ENCODE assay signal across 23 cellular contexts in the genomic region with DNA sequence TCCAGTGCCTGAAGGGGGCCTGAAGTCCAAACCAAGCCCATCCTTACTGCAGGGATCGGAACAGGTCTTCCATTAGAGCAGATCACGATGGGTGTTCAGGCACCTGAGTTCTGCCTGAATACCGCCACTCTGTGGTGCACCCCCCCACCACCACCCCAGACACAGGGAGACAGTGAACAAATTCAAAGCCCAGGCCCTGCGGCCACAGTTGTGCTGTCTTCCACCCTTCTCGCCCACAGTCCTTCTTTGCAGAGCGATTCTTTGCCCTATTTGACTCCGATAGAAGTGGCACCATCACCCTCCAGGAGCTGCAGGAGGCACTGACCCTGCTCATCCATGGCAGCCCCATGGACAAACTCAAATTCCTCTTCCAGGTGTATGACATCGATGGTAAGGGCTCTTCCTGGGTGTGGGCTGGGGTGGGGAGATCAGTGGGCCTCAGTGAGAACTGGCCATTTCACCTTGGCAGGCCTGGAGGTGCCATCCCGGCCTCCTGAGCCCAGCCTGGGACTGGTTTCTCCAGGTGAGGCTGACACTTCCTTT. TPM values are rescaled to one million over a fixed set of nuclear protein-coding genes. Genes with fewer than 3 reads are reported as not detected.
"Had no signal": no experiment of that assay in that cellular context is flagged by ENCODE, and none has a peak within 500 bp of the region (broad histone marks: within the 10 kb centered on the region; RNA-seq: fewer than 3 reads in every experiment).

No MANE protein-coding gene starts in this region.

- H3K27ac ChIP-seq: coronary artery, dorsolateral prefrontal cortex, esophagus squamous epithelium, gastrocnemius medialis, heart right ventricle, left lung, lower lobe of right lung had no signal

- ATAC-seq: gastrocnemius medialis, heart right ventricle, left cardiac atrium, left lung, left ventricle myocardium superior, lower lobe of right lung had no signal

- DNase-seq: dermis blood vessel endothelial cell; dorsolateral prefrontal cortex; effector CD4-positive, alpha-beta T cell; effector memory CD4-positive, alpha-beta T cell; esophagus squamous epithelium; foreskin fibroblast; foreskin melanocyte; gastrocnemius medialis; glutamatergic neuron; head of caudate nucleus; heart right ventricle; hippocampal formation; left cardiac atrium; left lung; left ventricle myocardium superior; lower lobe of right lung; mammary epithelial cell; mesendoderm; midbrain had no signal

- H3K4me3 Mint-ChIP-seq: memory B cell had no signal

- H3K36me3 ChIP-seq: esophagus squamous epithelium, gastrocnemius medialis, heart right ventricle, left lung, lower lobe of right lung had no signal

- H3K27ac Mint-ChIP-seq: memory B cell had no signal

- H3K36me3 Mint-ChIP-seq: memory B cell had no signal

- H3K4me3 ChIP-seq: coronary artery, dorsolateral prefrontal cortex, esophagus squamous epithelium, gastrocnemius medialis, heart right ventricle, left lung, lower lobe of right lung had no signal

- H3K9me3 Mint-ChIP-seq: memory B cell had no signal

- H3K4me1 ChIP-seq: gastrocnemius medialis had no signal

- H3K9me3 ChIP-seq: esophagus squamous epithelium, gastrocnemius medialis, heart right ventricle, left lung, lower lobe of right lung had no signal

RNA-seq across cellular contexts. Expression of gene NOX5, which starts 13.6 kb away (rescaled TPM):
- total RNA-seq: endothelial cell of umbilical vein, gastrocnemius medialis, left ventricle myocardium superior, lower lobe of right lung, mononuclear cell had no signal
